In the genomic region with DNA sequence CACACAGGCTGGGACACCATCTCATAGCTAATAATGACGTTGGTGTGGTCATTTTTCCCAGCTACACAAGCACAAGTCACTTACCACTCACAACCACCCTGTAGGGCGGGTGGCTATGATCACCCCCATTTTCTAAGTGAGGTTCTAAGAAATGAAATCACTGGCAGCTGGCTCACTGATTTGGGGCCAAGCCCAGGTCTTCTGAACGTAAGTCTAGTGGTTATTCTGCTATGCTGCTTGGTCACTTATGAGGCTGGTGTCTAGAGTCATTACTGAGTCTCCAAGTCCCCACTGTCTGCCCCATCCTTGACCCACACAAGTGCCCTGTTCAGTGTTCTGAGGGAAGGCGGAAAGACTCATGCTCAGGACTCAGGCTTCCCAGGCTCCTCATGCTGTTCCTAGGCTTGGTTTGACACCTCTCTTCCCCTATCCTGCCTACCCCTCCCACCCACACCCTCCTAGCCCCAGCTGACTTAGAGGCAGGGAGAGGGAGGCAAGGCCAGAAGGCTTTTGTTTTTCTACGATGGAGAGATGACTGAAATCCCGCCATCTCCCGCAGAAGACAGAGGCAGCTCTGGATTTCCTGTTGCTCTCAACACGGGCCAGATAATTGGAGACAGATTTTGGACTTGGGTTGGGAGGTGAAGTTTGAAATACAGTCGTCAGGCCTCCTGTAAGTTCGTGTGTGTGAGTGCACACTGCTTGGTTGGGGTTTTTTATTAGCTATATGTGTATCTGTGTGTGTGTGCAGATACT, we compare ENCODE assay signal across 26 cellular contexts. TPM values are rescaled to one million over a fixed set of nuclear protein-coding genes. Genes with fewer than 3 reads are reported as not detected.
DNase-seq lines count a peak whose midpoint lies in the region; ATAC-seq lines count a peak whose summit lies in the region.
"Had no signal": no experiment of that assay in that cellular context is flagged by ENCODE, and none has a peak within 500 bp of the region (broad histone marks: within the 10 kb centered on the region; RNA-seq: fewer than 3 reads in every experiment).

No MANE protein-coding gene starts in this region.

- no peak overlapping the region for H3K4me3 Mint-ChIP-seq in stimulated activated memory B cell treated with anti-CD40 and anti-IgM and Interleukin-4, amounts not matched to agents 10 μg/mL and 1 μg/mL and 100 μg/mL, for 72 hours
- H3K4me3 Mint-ChIP-seq: activated CD4-positive, alpha-beta memory T cell treated with anti-CD3 and anti-CD28 coated beads, Interleukin-2, amount 10 ng/mL, durations not matched to agents 7 days and 5 days; brain; CD8-positive, alpha-beta memory T cell; neural crest cell; stimulated activated naive CD8-positive, alpha-beta T cell treated with anti-CD3 and anti-CD28 coated beads, Interleukin-15, Interleukin-2, amounts not matched to agents 100 ng/mL and 50 ng/mL, for 24 hours had no signal

- DNase-seq in GM04503 (ENCODE audit: low read depth), result peak; percentile 18
- DNase-seq in RPMI7951 (ENCODE audit: low read depth), result peak; percentile 35
- DNase-seq in fibroblast of gingiva (ENCODE audit: low read depth), result peak; percentile 54
- DNase-seq in posterior vena cava (ENCODE audit: low spot score), result peak; percentile 49
- no peak for DNase-seq in SJCRH30
- DNase-seq: activated CD4-positive, alpha-beta memory T cell treated with anti-CD3 and anti-CD28 coated beads, Interleukin-2, amount 10 ng/mL, durations not matched to agents 7 days and 5 days; activated effector memory CD4-positive, alpha-beta T cell treated with Interleukin-2 at 50 U/mL for 16 hours; AML-193; CD8-positive, alpha-beta memory T cell; effector CD8-positive, alpha-beta T cell; erythroblast; kidney glomerular epithelial cell; mammary epithelial cell; MM.1S; NCI-H1436; NCI-H446; stimulated activated CD4-positive, alpha-beta T cell treated with anti-CD3 and anti-CD28 coated beads, Interleukin-15, amount 100 ng/mL, for 24 hours; thyroid gland had no signal

- no peak for ATAC-seq in stimulated activated memory B cell treated with anti-CD40 and anti-IgM and Interleukin-4, amounts not matched to agents 10 μg/mL and 1 μg/mL and 100 μg/mL, for 72 hours
- no peak for ATAC-seq in HG03045 (IDR thresholded peaks at IDR 0.05; ENCODE audit: unreplicated experiment)
- ATAC-seq: HCT116, right lobe of liver, Right ventricle myocardium inferior had no signal

- no peak overlapping the region for H3K27ac Mint-ChIP-seq in stimulated activated memory B cell treated with anti-CD40 and anti-IgM and Interleukin-4, amounts not matched to agents 10 μg/mL and 1 μg/mL and 100 μg/mL, for 72 hours
- H3K27ac Mint-ChIP-seq: activated CD4-positive, alpha-beta memory T cell treated with anti-CD3 and anti-CD28 coated beads, Interleukin-2, amount 10 ng/mL, durations not matched to agents 7 days and 5 days; brain; CD8-positive, alpha-beta memory T cell; stimulated activated naive CD8-positive, alpha-beta T cell treated with anti-CD3 and anti-CD28 coated beads, Interleukin-15, Interleukin-2, amounts not matched to agents 100 ng/mL and 50 ng/mL, for 24 hours had no signal

- no peaks in the 10 kb centered on the region for H3K36me3 Mint-ChIP-seq in stimulated activated memory B cell treated with anti-CD40 and anti-IgM and Interleukin-4, amounts not matched to agents 10 μg/mL and 1 μg/mL and 100 μg/mL, for 72 hours
- H3K36me3 Mint-ChIP-seq: brain; CD8-positive, alpha-beta memory T cell had no signal

- H3K9me3 ChIP-seq in SJCRH30 (replicated peaks), result no peaks in the 10 kb centered on the region
- H3K9me3 ChIP-seq: right lobe of liver, thyroid gland had no signal

- no peaks in the 10 kb centered on the region for H3K36me3 ChIP-seq in SJCRH30
- H3K36me3 ChIP-seq: right lobe of liver, thyroid gland had no signal

- H3K9me3 Mint-ChIP-seq in stimulated activated memory B cell treated with anti-CD40 and anti-IgM and Interleukin-4, amounts not matched to agents 10 μg/mL and 1 μg/mL and 100 μg/mL, for 72 hours, result no peaks in the 10 kb centered on the region
- H3K9me3 Mint-ChIP-seq: activated CD4-positive, alpha-beta memory T cell treated with anti-CD3 and anti-CD28 coated beads, Interleukin-2, amount 10 ng/mL, durations not matched to agents 7 days and 5 days; CD8-positive, alpha-beta memory T cell; neural crest cell; stimulated activated naive CD8-positive, alpha-beta T cell treated with anti-CD3 and anti-CD28 coated beads, Interleukin-15, Interleukin-2, amounts not matched to agents 100 ng/mL and 50 ng/mL, for 24 hours had no signal

- H3K4me1 ChIP-seq in SJCRH30, result peaks cover 37% of the 10 kb centered on the region
- H3K4me1 ChIP-seq: right lobe of liver, thyroid gland had no signal

- intact Hi-C loops in posterior vena cava (cut with DNase I), result no loop called here

- peaks cover 23% of the 10 kb centered on the region for H3K27me3 Mint-ChIP-seq in stimulated activated memory B cell treated with anti-CD40 and anti-IgM and Interleukin-4, amounts not matched to agents 10 μg/mL and 1 μg/mL and 100 μg/mL, for 72 hours
- H3K27me3 Mint-ChIP-seq: brain; stimulated activated naive CD8-positive, alpha-beta T cell treated with anti-CD3 and anti-CD28 coated beads, Interleukin-15, Interleukin-2, amounts not matched to agents 100 ng/mL and 50 ng/mL, for 24 hours had no signal

- H3K27me3 ChIP-seq in SJCRH30, result no peaks in the 10 kb centered on the region
- H3K27me3 ChIP-seq: right lobe of liver, thyroid gland had no signal

- no peak overlapping the region for H3K4me3 ChIP-seq in SJCRH30
- H3K4me3 ChIP-seq: right lobe of liver, thyroid gland had no signal

- no peaks in the 10 kb centered on the region for H3K4me1 Mint-ChIP-seq in stimulated activated memory B cell treated with anti-CD40 and anti-IgM and Interleukin-4, amounts not matched to agents 10 μg/mL and 1 μg/mL and 100 μg/mL, for 72 hours
- H3K4me1 Mint-ChIP-seq: activated CD4-positive, alpha-beta memory T cell treated with anti-CD3 and anti-CD28 coated beads, Interleukin-2, amount 10 ng/mL, durations not matched to agents 7 days and 5 days; CD8-positive, alpha-beta memory T cell had no signal

- H3K27ac ChIP-seq in SJCRH30, result no peak overlapping the region
- H3K27ac ChIP-seq: right lobe of liver, thyroid gland had no signal

RNA-seq across cellular contexts. Expression of a gene that starts 32.2 kb away (rescaled TPM):
- 4.7 and 6.6 TPM in 2 replicates for total RNA-seq in RPMI7951 (2014; rRNA removed; shearing (Covaris generic))
- total RNA-seq in posterior vena cava, result 10 to 100 TPM; 10.4 to 12.6 TPM
- 16.0 and 18.2 TPM in 2 replicates for total RNA-seq in SJCRH30 (2014; rRNA removed; shearing (Covaris generic))

Comparison
In these comparisons a context has a peak if more than half of its experiments do, and no peak if none do; other contexts are left out.
1. DNase-seq: peak in GM04503 (single experiment), RPMI7951 (single experiment), fibroblast of gingiva (single experiment) and posterior vena cava (single experiment); none in SJCRH30 (0 of 2).